ENCODE assay signal across 17 cellular contexts in the genomic region with DNA sequence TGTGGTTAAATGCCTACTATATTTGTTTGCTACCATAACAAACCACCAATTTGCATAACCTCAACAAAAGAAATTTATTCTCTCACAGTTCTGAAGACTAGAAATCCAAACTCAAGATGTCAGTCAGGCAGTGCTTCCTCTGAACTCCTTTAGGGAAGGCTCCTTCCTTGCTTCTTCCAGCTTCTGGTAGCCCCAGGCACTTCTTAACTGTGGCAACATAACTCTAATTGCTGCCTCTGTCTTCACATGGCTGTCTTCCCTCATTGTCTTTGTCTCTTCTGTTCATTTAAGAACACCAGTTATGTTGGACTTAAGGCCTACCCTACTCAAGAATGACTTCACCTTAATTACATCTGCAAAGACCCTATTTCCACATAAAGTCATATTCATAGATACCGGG.
DNase-seq lines count a peak whose midpoint lies in the region; ATAC-seq and TF ChIP-seq lines count a peak whose summit lies in the region.
"Had no signal": no experiment of that assay in that cellular context is flagged by ENCODE, and none has a peak within 500 bp of the region (broad histone marks: within the 10 kb centered on the region; RNA-seq: fewer than 3 reads in every experiment).

No MANE protein-coding gene starts in this region.

- H3K9me2 ChIP-seq in SU-DHL-6 (replicated peaks; ENCODE audit: insufficient read depth, low read length): no peaks in the 10 kb centered on the region

- no peaks in the 10 kb centered on the region for H3K9me3 ChIP-seq in SU-DHL-6 (ENCODE audit: insufficient read depth, low read length)

- H3K79me2 ChIP-seq in SU-DHL-6 (ENCODE audit: insufficient read depth, low read length): no peaks in the 10 kb centered on the region

- H3K4me3 ChIP-seq in SU-DHL-6 (ENCODE audit: insufficient read depth, low read length, poor library complexity, severe bottlenecking): no peak overlapping the region
- H3K4me3 ChIP-seq: GM23248 had no signal

- H3K36me3 ChIP-seq in SU-DHL-6 (ENCODE audit: low read length): no peaks in the 10 kb centered on the region

- H2AFZ ChIP-seq in SU-DHL-6 (ENCODE audit: low read depth, low read length, severe bottlenecking): no peak overlapping the region
- H2AFZ ChIP-seq: GM23248 had no signal

- ATAC-seq in GM18867 (IDR thresholded peaks at IDR 0.05; ENCODE audit: unreplicated experiment) (peak; percentile 34), HG02981 (IDR thresholded peaks at IDR 0.05; ENCODE audit: unreplicated experiment) (peak; percentile 24), HG03139 (IDR thresholded peaks at IDR 0.05; ENCODE audit: unreplicated experiment) (no peak)

- H3K27me3 ChIP-seq in SU-DHL-6 (ENCODE audit: low read length): no peaks in the 10 kb centered on the region

- peak; percentile 69 for DNase-seq in ELF-1 (ENCODE audit: low read depth, low spot score)
- no peak for DNase-seq in activated CD4-positive, CD25-positive, alpha-beta regulatory T cell treated with anti-CD3 and anti-CD28 coated beads, Interleukin-2, amount 50 U/mL, for 72 hours
- no peak for DNase-seq in GM03348 (ENCODE audit: low spot score)
- no peak for DNase-seq in MV-4-11 (lab: John Stamatoyannopoulos, UW)
- DNase-seq: AML-193, DMS53, GM23248, NCI-H1092, NCI-H1694 treated with DMSO at 0.1 percent for 48 hours, NCI-H2171, NCI-H510A, RPMI8226, SW 1271 had no signal

- no peak overlapping the region for H3K9ac ChIP-seq in SU-DHL-6 (ENCODE audit: low read length)
- H3K9ac ChIP-seq: GM23248 had no signal

- no peaks in the 10 kb centered on the region for H4K20me1 ChIP-seq in SU-DHL-6 (ENCODE audit: low read depth, low read length)

- H3K4me2 ChIP-seq in SU-DHL-6 (ENCODE audit: low read depth, low read length, poor library complexity, severe bottlenecking): peak overlapping the region; percentile 39

- H3K27ac ChIP-seq in SU-DHL-6 (ENCODE audit: low read depth, low read length): no peak overlapping the region
- H3K27ac ChIP-seq: GM23248 had no signal

- no peaks in the 10 kb centered on the region for H3F3A ChIP-seq in SU-DHL-6 (ENCODE audit: insufficient read depth)

- no peak for TF ChIP-seq CTCF in SU-DHL-6 (IDR thresholded peaks at IDR 0.05; ENCODE audit: insufficient read depth, low read length, poor library complexity, severe bottlenecking)
